ENCODE assay signal across 1 cellular context in genomic region chr14:29242755-29243340, GRCh38.
TF ChIP-seq lines count a peak whose summit lies in the region.

No MANE protein-coding gene starts in this region.

TF ChIP-seq in IMR-90, 13 proteins besides CTCF, POLR2A, EP300 and RAD21:
- no peak for TF ChIP-seq ELK1 (IDR thresholded peaks at IDR 0.05; ENCODE audit: borderline replicate concordance, low read depth, low read length)
- TF ChIP-seq FOS (IDR thresholded peaks at IDR 0.05; ENCODE audit: low read depth, low read length) = no peak
- no peak for TF ChIP-seq RCOR1 (IDR thresholded peaks at IDR 0.05; ENCODE audit: insufficient replicate concordance, low read length)
- no peak for TF ChIP-seq MAZ (IDR thresholded peaks at IDR 0.05; ENCODE audit: borderline replicate concordance, low read depth, low read length)
- TF ChIP-seq USF2 (IDR thresholded peaks at IDR 0.05; ENCODE audit: low read depth, low read length) = no peak
- no peak for TF ChIP-seq NFE2L2 (IDR thresholded peaks at IDR 0.05; ENCODE audit: low read depth, low read length)
- TF ChIP-seq MAFK (IDR thresholded peaks at IDR 0.05; ENCODE audit: low read depth, low read length) = no peak
- TF ChIP-seq RFX5 (IDR thresholded peaks at IDR 0.05; ENCODE audit: low read depth, low read length) = no peak
- no peak for TF ChIP-seq CHD1 (IDR thresholded peaks at IDR 0.05; ENCODE audit: low read depth, low read length)
- TF ChIP-seq BHLHE40 (IDR thresholded peaks at IDR 0.05; ENCODE audit: low read depth, low read length) = no peak
- no peak for TF ChIP-seq MXI1 (IDR thresholded peaks at IDR 0.05; ENCODE audit: borderline replicate concordance, low read depth, low read length)
- no peak for TF ChIP-seq SMC3 (IDR thresholded peaks at IDR 0.05; ENCODE audit: low read depth, low read length)
